In genomic region chr14:91323671-91324605, GRCh38 we compare ENCODE assay signal across 8 cellular contexts.
DNase-seq lines count a peak whose midpoint lies in the region; ATAC-seq, FAIRE-seq and TF ChIP-seq lines count a peak whose summit lies in the region.

No MANE protein-coding gene starts in this region.

- POLR2A ChIA-PET in H1 (lab: Charles Lee; ENCODE audit: partially characterized antibody): interaction anchor here (0.6 to 1.5 kb wide), 5 partner anchors 11 to 185 kb away, joined by 3 to 8 read pairs (median 3); partner anchors contain the start of gene CCDC88C

- H3K9me3 ChIP-seq in H1 (ENCODE audit: insufficient read depth in 2 of 2, low read depth in 1 of 2, low read length in 1 of 2): no peaks in the 10 kb centered on the region

- no peak overlapping the region for H3K4me2 ChIP-seq in H1 (ENCODE audit: insufficient read depth in 1 of 2, low read depth in 2 of 2, low read length in 2 of 2)

- H3K27me3 ChIP-seq in H1 (replicated peaks in 1 of 4; ENCODE audit: control insufficient read depth in 3 of 4, extremely low read depth in 1 of 4, insufficient read depth in 3 of 4, low read length in 3 of 4): no peaks in the 10 kb centered on the region

- no peak overlapping the region for H3K27ac ChIP-seq in C4-2B
- H3K27ac ChIP-seq in H1 (ENCODE audit: low read depth, low read length): no peak overlapping the region

- peak; percentile 96 for TF ChIP-seq CTCF in C4-2B (conservative IDR thresholded peaks at IDR 0.05)
- peak; percentile 80 to 90 (median 85) for TF ChIP-seq CTCF in H1 (IDR thresholded peaks at IDR 0.05; ENCODE audit: control extremely low read depth in 1 of 3, insufficient read depth in 1 of 3, low read depth in 1 of 3, low read length in 3 of 3)

- H3K4me3 ChIP-seq in H1 (ENCODE audit: extremely low read depth in 1 of 4, insufficient read depth in 2 of 4, low read depth in 3 of 4, low read length in 4 of 4): no peak overlapping the region

- peaks cover 3 to 9% of the 10 kb centered on the region in 2 experiments for H4K20me1 ChIP-seq in H1 (replicated peaks in 1 of 2; ENCODE audit: control insufficient read depth in 1 of 2, insufficient read depth in 2 of 2, low read length in 2 of 2)

- 84% methylated on average over 23 of the region's 25 CpGs; no CpG with 5 or more reads in 1 of the 2 experiments for WGBS in H1 (ENCODE audit: extremely low coverage in 1 of 2, insufficient coverage in 1 of 2, insufficient read length in 1 of 2, insufficient replicate concordance in 2 of 2, low coverage in 1 of 2, low lambda C conversion rate in 2 of 2, missing lambda C conversion rate in 1 of 2), 2 experiments

- no peaks in the 10 kb centered on the region for H3K79me1 ChIP-seq in H1 (ENCODE audit: low read depth, low read length)

- no peak overlapping the region for H2BK12ac ChIP-seq in H1 (ENCODE audit: low read depth, low read length)

- H2AK5ac ChIP-seq in H1 (ENCODE audit: low read depth, low read length): no peak overlapping the region

- 0 out of 2 replicates have a peak overlapping the region, but pooled peaks have one; percentile 37 for H4K8ac ChIP-seq in H1 (ENCODE audit: extremely low read depth, insufficient read depth, low read length)

- peaks cover 7 to 20% (median 16%) of the 10 kb centered on the region in 4 experiments for H3K36me3 ChIP-seq in H1 (ENCODE audit: control insufficient read depth in 2 of 4, insufficient read depth in 4 of 4, low read length in 3 of 4)

- no peak for TF ChIP-seq POLR2A in H1 (IDR thresholded peaks at IDR 0.05; ENCODE audit: control extremely low read depth in 1 of 2, low read depth in 2 of 2, low read length in 2 of 2)

- H2BK15ac ChIP-seq in H1 (ENCODE audit: low read length): no peak overlapping the region

- peak; percentile 65 for ATAC-seq in HG03378 (IDR thresholded peaks at IDR 0.05; ENCODE audit: unreplicated experiment)

- no peak overlapping the region for H2BK5ac ChIP-seq in H1 (ENCODE audit: low read depth, low read length)

- H3K23me2 ChIP-seq in H1 (ENCODE audit: low read depth, low read length): no peaks in the 10 kb centered on the region

- no peak overlapping the region for H2BK120ac ChIP-seq in H1 (replicated peaks; ENCODE audit: low read depth, low read length)

- H4K5ac ChIP-seq in H1 (ENCODE audit: insufficient read length, low read depth, low read length): no peak overlapping the region

- no peak overlapping the region for H3K4ac ChIP-seq in H1 (replicated peaks; ENCODE audit: insufficient read length, low read depth, low read length)

- TF ChIP-seq EP300 in H1 (IDR thresholded peaks at IDR 0.05; ENCODE audit: borderline replicate concordance in 1 of 2, low read depth in 2 of 2, low read length in 2 of 2): no peak

- no peak overlapping the region for H3K14ac ChIP-seq in H1 (ENCODE audit: insufficient read length)

- DNase-seq in GM19238 (ENCODE audit: insufficient read length, low spot score) (peak; percentile 69), NCI-H774 (lab: John Stamatoyannopoulos, UW) (peak; percentile 40), H1 (ENCODE audit: low read depth in 1 of 2, low spot score in 2 of 2) (peak; percentile 47 to 98), middle frontal gyrus (ENCODE audit: extremely low spot score, low spot score) (peak; percentile 28)
- peak; percentile 99 for DNase-seq in activated CD8-positive, alpha-beta memory T cell treated with anti-CD3 and anti-CD28 coated beads for 24 hours
- DNase-seq in stimulated activated CD8-positive, alpha-beta memory T cell treated with anti-CD3 and anti-CD28 coated beads, Interleukin-4, amount 100 ng/mL, for 1 hour (ENCODE audit: low read depth in 2 of 2, low spot score in 1 of 2): peak; percentile 85 to 89

- no peaks in the 10 kb centered on the region for H3K79me2 ChIP-seq in H1 (ENCODE audit: control insufficient read depth in 1 of 2, insufficient read depth in 2 of 2, low read length in 2 of 2)

- no peak overlapping the region; a peak in 1 of 7 replicates for H3K9ac ChIP-seq in H1 (replicated peaks in 1 of 4; ENCODE audit: extremely low read depth in 1 of 4, low read depth in 3 of 4, low read length in 3 of 4)

- no peak overlapping the region for H3K18ac ChIP-seq in H1 (ENCODE audit: extremely low read depth, low read length)

- CTCF ChIA-PET in H1 (lab: Charles Lee; ENCODE audit: partially characterized antibody): interaction anchor here (0.6 to 5.5 kb wide), 49 partner anchors 8 to 291 kb away, joined by 3 to 64 read pairs (median 5); partner anchors contain the start of gene CCDC88C

- peaks cover 0 to 2% (median 0%) of the 10 kb centered on the region in 4 experiments; a peak in 2 of 7 replicates for H3K4me1 ChIP-seq in H1 (replicated peaks in 1 of 4; ENCODE audit: control insufficient read depth in 3 of 4, insufficient read depth in 4 of 4, low read length in 3 of 4)

- peak; percentile 89 to 95 for TF ChIP-seq RAD21 in H1 (IDR thresholded peaks at IDR 0.05 in 1 of 2, conservative IDR thresholded peaks at IDR 0.05 in 1 of 2; ENCODE audit: low read depth in 2 of 2, low read length in 2 of 2)

- no peak overlapping the region for H2AFZ ChIP-seq in H1 (ENCODE audit: low read length)

- no peak overlapping the region for H3K56ac ChIP-seq in H1 (replicated peaks; ENCODE audit: insufficient read length, low read depth, low read length)

- FAIRE-seq in H1 (lab: Jason Lieb, UNC): peak; percentile 62

- H3K23ac ChIP-seq in H1 (ENCODE audit: insufficient read length): no peak overlapping the region

- H2BK20ac ChIP-seq in H1 (ENCODE audit: low read length): no peak overlapping the region

- no peak overlapping the region for H4K91ac ChIP-seq in H1 (replicated peaks; ENCODE audit: insufficient read length, low read length)

TF ChIP-seq in H1, 55 proteins besides CTCF, POLR2A, EP300 and RAD21:
- no peak for TF ChIP-seq CBX8 (IDR thresholded peaks at IDR 0.05; ENCODE audit: borderline replicate concordance, low read depth, low read length)
- peak; percentile 69; the same call in 1 of the 2 replicates for TF ChIP-seq SP4 (IDR thresholded peaks at IDR 0.05; ENCODE audit: low read length)

Comparison
In these comparisons a context has a peak if more than half of its experiments do, and no peak if none do; other contexts are left out.
1. DNase-seq: peak in every context shown above with its lines; median percentile 99 in activated CD8-positive, alpha-beta memory T cell treated with anti-CD3 and anti-CD28 coated beads for 24 hours; 87 in stimulated activated CD8-positive, alpha-beta memory T cell treated with anti-CD3 and anti-CD28 coated beads, Interleukin-4, amount 100 ng/mL, for 1 hour; 72 in H1; 69 in GM19238; 40 in NCI-H774; 28 in middle frontal gyrus.